ENCODE assay signal across 8 cellular contexts in genomic region chr11:62879150-62879549, GRCh38. TPM values are rescaled to one million over a fixed set of nuclear protein-coding genes. Genes with fewer than 3 reads are reported as not detected.
A peak's percentile ranks its signal among the peaks of the same experiment; 100 is the strongest.
DNase-seq lines count a peak whose midpoint lies in the region; FAIRE-seq and TF ChIP-seq lines count a peak whose summit lies in the region.

No MANE protein-coding gene starts in this region.

- DNase-seq in Caco-2 (no peak), OCI-LY7 (ENCODE audit: low spot score) (no peak), endothelial cell of umbilical vein (ENCODE audit: low read depth, low spot score) (no peak), NCI-H226 (no peak), iPS-NIHi11 (ENCODE audit: low spot score) (no peak), SK-N-DZ (ENCODE audit: low spot score) (no peak)
- DNase-seq in stimulated activated CD4-positive, alpha-beta T cell treated with anti-CD3 and anti-CD28 coated beads, Interleukin-2, amount 100 ng/mL, for 48 hours = no peak

- no peaks in the 10 kb centered on the region for H3K9me1 ChIP-seq in endothelial cell of umbilical vein (replicated peaks; ENCODE audit: control insufficient read depth, extremely low read depth, insufficient read depth, low read length)

- H3K79me2 ChIP-seq in OCI-LY7 (ENCODE audit: insufficient read depth, low read depth, low read length) (peaks cover 74% of the 10 kb centered on the region), endothelial cell of umbilical vein (ENCODE audit: control insufficient read depth, insufficient read depth, low read length) (peaks cover 35% of the 10 kb centered on the region)

- peak overlapping the region; percentile 74 for H3K27ac ChIP-seq in OCI-LY7 (ENCODE audit: low read depth, low read length, poor library complexity, severe bottlenecking)
- H3K27ac ChIP-seq in endothelial cell of umbilical vein (ENCODE audit: insufficient read depth, low read depth, low read length) = peak overlapping the region; percentile 0
- H3K27ac ChIP-seq in rectal smooth muscle tissue (ENCODE audit: low read depth, low read length) = peak overlapping the region; percentile 99

- H4K20me1 ChIP-seq in OCI-LY7 (ENCODE audit: insufficient read depth, low read length) (peaks cover 11% of the 10 kb centered on the region; the same call in 1 of the 2 replicates), endothelial cell of umbilical vein (replicated peaks; ENCODE audit: control insufficient read depth, extremely low read depth, insufficient read depth, low read length) (no peaks in the 10 kb centered on the region)

- H3K36me3 ChIP-seq in Caco-2 (ENCODE audit: control insufficient read depth, insufficient read depth, low read length) = peaks cover 7% of the 10 kb centered on the region
- H3K36me3 ChIP-seq in OCI-LY7 (ENCODE audit: insufficient read depth, low read length) = peaks cover 94% of the 10 kb centered on the region
- peaks cover 6 to 16% of the 10 kb centered on the region in 2 experiments for H3K36me3 ChIP-seq in endothelial cell of umbilical vein (ENCODE audit: control insufficient read depth in 2 of 2, extremely low read depth in 1 of 2, insufficient read depth in 2 of 2, low read length in 2 of 2)
- H3K36me3 ChIP-seq in rectal smooth muscle tissue (ENCODE audit: control insufficient read depth, insufficient read depth, low read length) = peaks cover 10% of the 10 kb centered on the region

- H3K4me1 ChIP-seq in Caco-2 = peaks cover 50% of the 10 kb centered on the region
- peaks cover 28% of the 10 kb centered on the region for H3K4me1 ChIP-seq in OCI-LY7 (ENCODE audit: insufficient read depth, low read length, poor library complexity, severe bottlenecking)
- H3K4me1 ChIP-seq in endothelial cell of umbilical vein (ENCODE audit: control insufficient read depth, extremely low read depth, insufficient read depth, low read length) = peaks cover 31% of the 10 kb centered on the region
- peaks cover 31% of the 10 kb centered on the region for H3K4me1 ChIP-seq in rectal smooth muscle tissue (ENCODE audit: control insufficient read depth, insufficient read depth, low read length)

- peaks cover 29% of the 10 kb centered on the region for H3K4me1 Mint-ChIP-seq in Caco-2 (ENCODE audit: low read depth, unreplicated experiment)

- no TSS peak for BruUV-seq in Caco-2 (replicated peaks; lab: Mats Ljungman, UMichigan)
- BruUV-seq in OCI-LY7 (replicated peaks; lab: Mats Ljungman, UMichigan) = no TSS peak
- BruUV-seq in endothelial cell of umbilical vein (replicated peaks; lab: Mats Ljungman, UMichigan) = no TSS peak

- no peak overlapping the region for H3K4me3 Mint-ChIP-seq in Caco-2 (ENCODE audit: unreplicated experiment)

- H3K9me3 ChIP-seq in Caco-2 = no peaks in the 10 kb centered on the region
- H3K9me3 ChIP-seq in OCI-LY7 (ENCODE audit: low read length) = no peaks in the 10 kb centered on the region
- H3K9me3 ChIP-seq in endothelial cell of umbilical vein (replicated peaks; ENCODE audit: control insufficient read depth, insufficient read depth, low read length) = no peaks in the 10 kb centered on the region

- H3K27ac Mint-ChIP-seq in Caco-2 (ENCODE audit: unreplicated experiment) = peak overlapping the region; percentile 99

- CTCF ChIA-PET in Caco-2 (lab: Charles Lee) (no interaction called here), OCI-LY7 (lab: Charles Lee; ENCODE audit: unreplicated experiment) (no interaction called here), endothelial cell of umbilical vein (lab: Charles Lee) (interaction anchor here (0.9 to 1.2 kb wide), 3 partner anchors 11 to 199 kb away, joined by 3 to 5 read pairs (median 3); no protein-coding TSS in a partner anchor)

- peaks cover 97% of the 10 kb centered on the region for H3K36me3 Mint-ChIP-seq in Caco-2 (ENCODE audit: insufficient read depth, unreplicated experiment)

- no peaks in the 10 kb centered on the region for H3K27me3 ChIP-seq in Caco-2 (replicated peaks; ENCODE audit: control insufficient read depth, insufficient read depth, low read length)
- no peaks in the 10 kb centered on the region for H3K27me3 ChIP-seq in endothelial cell of umbilical vein (ENCODE audit: control insufficient read depth in 2 of 2, insufficient read depth in 2 of 2, low read length in 2 of 2)
- H3K27me3 ChIP-seq in rectal smooth muscle tissue (ENCODE audit: control insufficient read depth, insufficient read depth, low read length) = peaks cover 3% of the 10 kb centered on the region

- POLR2A ChIA-PET in Caco-2 (lab: Charles Lee) = interaction anchor here (1.2 kb wide), 1 partner anchor 38 kb away, joined by 6 read pairs; no protein-coding TSS in a partner anchor
- POLR2A ChIA-PET in OCI-LY7 (lab: Charles Lee) = interaction anchor here (1.0 kb wide), 1 partner anchor 14 kb away, joined by 4 read pairs; no protein-coding TSS in a partner anchor
- POLR2A ChIA-PET in endothelial cell of umbilical vein (lab: Charles Lee) = interaction anchor here (0.9 kb wide), 1 partner anchor 38 kb away, joined by 8 read pairs; no protein-coding TSS in a partner anchor

- H3K4me3 ChIP-seq in Caco-2 (ENCODE audit: low read depth, low read length) (no peak overlapping the region), OCI-LY7 (ENCODE audit: low read depth, low read length, poor library complexity, severe bottlenecking) (peak overlapping the region; percentile 73), endothelial cell of umbilical vein (replicated peaks in 1 of 3; ENCODE audit: insufficient read depth in 1 of 3, low read depth in 1 of 3, low read length in 3 of 3) (no peak overlapping the region), rectal smooth muscle tissue (ENCODE audit: low read length) (peak overlapping the region; percentile 100)

- dilution Hi-C loops in endothelial cell of umbilical vein (cut with MboI; ENCODE audit: extremely low pct_ligation_motif_present, low sequenced_read_pairs) = no loop called here

- H3K9me3 Mint-ChIP-seq in Caco-2 (ENCODE audit: unreplicated experiment) = no peaks in the 10 kb centered on the region

- TF ChIP-seq CTCF in Caco-2 (IDR thresholded peaks at IDR 0.05; ENCODE audit: insufficient read depth in 1 of 2, low read depth in 1 of 2, low read length in 1 of 2, severe bottlenecking in 1 of 2, unreplicated experiment in 1 of 2) (no peak), OCI-LY7 (conservative IDR thresholded peaks at IDR 0.05; ENCODE audit: low read length) (no peak), endothelial cell of umbilical vein (IDR thresholded peaks at IDR 0.05; ENCODE audit: extremely low read depth in 1 of 2, insufficient read depth in 1 of 2, low read depth in 1 of 2, low read length in 2 of 2) (no peak)

- H3K4me2 ChIP-seq in OCI-LY7 (ENCODE audit: low read length) = peak overlapping the region; percentile 95
- H3K4me2 ChIP-seq in endothelial cell of umbilical vein (ENCODE audit: insufficient read depth, low read length) = no peak overlapping the region

- H2AFZ ChIP-seq in OCI-LY7 (ENCODE audit: low read length) (no peak overlapping the region), endothelial cell of umbilical vein (ENCODE audit: low read depth, low read length) (no peak overlapping the region)

- H3K9ac ChIP-seq in endothelial cell of umbilical vein (replicated peaks; ENCODE audit: extremely low read depth, insufficient read depth, low read length) (no peak overlapping the region), rectal smooth muscle tissue (ENCODE audit: low read length) (no peak overlapping the region)

- no peak for FAIRE-seq in endothelial cell of umbilical vein (lab: Jason Lieb, UNC)

- intact Hi-C loops in Caco-2 (cut with micrococcal nuclease; ENCODE audit: unreplicated experiment) = no loop called here
- intact Hi-C loops in OCI-LY7 (cut with micrococcal nuclease; ENCODE audit: unreplicated experiment) = no loop called here
- intact Hi-C loops in endothelial cell of umbilical vein (cut with micrococcal nuclease) = no loop called here

- no peak for TF ChIP-seq POLR2A in endothelial cell of umbilical vein (IDR thresholded peaks at IDR 0.05; ENCODE audit: low read depth, low read length)

- no peaks in the 10 kb centered on the region for H3K9me2 ChIP-seq in OCI-LY7 (ENCODE audit: insufficient read depth, low read length)

- no peaks in the 10 kb centered on the region for H3K27me3 Mint-ChIP-seq in Caco-2 (ENCODE audit: insufficient read depth, unreplicated experiment)

RNA-seq across cellular contexts. Expression of gene SLC3A2, which starts 1.5 kb away (rescaled TPM):
- total RNA-seq in Caco-2 (2022) (763 and 879 TPM in 2 replicates), OCI-LY7 (2022) (321 and 339 TPM in 2 replicates), endothelial cell of umbilical vein (190 and 208 TPM in 2 replicates)
- total RNA-seq in OCI-LY7 (2014; rRNA removed; shearing (Covaris generic)) = 289 and 291 TPM in 2 replicates
- 337 and 344 TPM in 2 replicates for polyA plus RNA-seq in endothelial cell of umbilical vein
- polyA plus RNA-seq in endothelial cell of umbilical vein (2011; cell fraction: cytosol; rRNA removed) = 198 and 221 TPM in 2 replicates
- 576 and 592 TPM in 2 replicates for polyA plus RNA-seq in endothelial cell of umbilical vein (2011; cell fraction: nucleus; rRNA removed)
- 149 and 184 TPM in 2 replicates for polyA plus RNA-seq in endothelial cell of umbilical vein (2012)
- 194 and 205 TPM in 2 replicates for polyA minus RNA-seq in endothelial cell of umbilical vein
- 579 TPM for polyA minus RNA-seq in endothelial cell of umbilical vein (2011; cell fraction: cytosol; rRNA and poly(A)+ RNA removed)
- 229 and 240 TPM in 2 replicates for polyA minus RNA-seq in endothelial cell of umbilical vein (2011; cell fraction: nucleus; rRNA and poly(A)+ RNA removed)
- 119 and 124 TPM in 2 replicates for polyA plus RNA-seq in SK-N-DZ (2014; cell fraction: cytosol; rRNA removed)
- 182 and 202 TPM in 2 replicates for polyA plus RNA-seq in SK-N-DZ (2014; cell fraction: nucleus; rRNA removed)

RNA-seq across cellular contexts. Expression of gene WDR74, which starts 39.8 kb away (rescaled TPM):
- 112 and 115 TPM in 2 replicates for total RNA-seq in Caco-2 (2022)
- 139 and 169 TPM in 2 replicates for total RNA-seq in OCI-LY7 (2014; rRNA removed; shearing (Covaris generic))
- total RNA-seq in OCI-LY7 (2022) = 85.0 and 98.4 TPM in 2 replicates
- total RNA-seq in endothelial cell of umbilical vein = 51.7 and 51.8 TPM in 2 replicates
- 44.7 and 44.8 TPM in 2 replicates for polyA plus RNA-seq in endothelial cell of umbilical vein
- 42.0 and 42.4 TPM in 2 replicates for polyA plus RNA-seq in endothelial cell of umbilical vein (2011; cell fraction: cytosol; rRNA removed)
- 86.8 and 87.9 TPM in 2 replicates for polyA plus RNA-seq in endothelial cell of umbilical vein (2011; cell fraction: nucleus; rRNA removed)
- polyA plus RNA-seq in endothelial cell of umbilical vein (2012) = 41.8 and 42.0 TPM in 2 replicates
- polyA minus RNA-seq in endothelial cell of umbilical vein = 72.7 and 87.6 TPM in 2 replicates
- polyA minus RNA-seq in endothelial cell of umbilical vein (2011; cell fraction: cytosol; rRNA and poly(A)+ RNA removed) = 87.2 TPM
- polyA minus RNA-seq in endothelial cell of umbilical vein (2011; cell fraction: nucleus; rRNA and poly(A)+ RNA removed) = 97.3 and 116 TPM in 2 replicates
- polyA plus RNA-seq in SK-N-DZ (2014; cell fraction: cytosol; rRNA removed) = 161 and 175 TPM in 2 replicates
- polyA plus RNA-seq in SK-N-DZ (2014; cell fraction: nucleus; rRNA removed) = 259 and 327 TPM in 2 replicates

RNA-seq across cellular contexts. Expression of gene CHRM1, which starts 42.0 kb away (rescaled TPM):
- total RNA-seq in Caco-2 (2022) (not detected in 2 replicates), OCI-LY7 (2022) (not detected in 2 replicates), endothelial cell of umbilical vein (not detected in 2 replicates)
- total RNA-seq in OCI-LY7 (2014; rRNA removed; shearing (Covaris generic)) = not detected in 2 replicates
- not detected in 2 replicates for polyA plus RNA-seq in endothelial cell of umbilical vein
- polyA plus RNA-seq in endothelial cell of umbilical vein (2011; cell fraction: cytosol; rRNA removed) = not detected in 2 replicates
- not detected in 2 replicates for polyA plus RNA-seq in endothelial cell of umbilical vein (2011; cell fraction: nucleus; rRNA removed)
- not detected in 2 replicates for polyA plus RNA-seq in endothelial cell of umbilical vein (2012)
- not detected in 2 replicates for polyA minus RNA-seq in endothelial cell of umbilical vein
- not detected for polyA minus RNA-seq in endothelial cell of umbilical vein (2011; cell fraction: cytosol; rRNA and poly(A)+ RNA removed)
- not detected in 2 replicates for polyA minus RNA-seq in endothelial cell of umbilical vein (2011; cell fraction: nucleus; rRNA and poly(A)+ RNA removed)
- polyA plus RNA-seq in SK-N-DZ (2014; cell fraction: cytosol; rRNA removed) = 1.3 and 1.8 TPM in 2 replicates
- polyA plus RNA-seq in SK-N-DZ (2014; cell fraction: nucleus; rRNA removed) = 0.53 and 1.0 TPM in 2 replicates

RNA-seq across cellular contexts. Expression of gene TEX54, which starts 46.5 kb away (rescaled TPM):
- total RNA-seq in Caco-2 (2022) = 0.95 TPM in 1 of 2 replicates, not detected in the other
- 1.0 TPM in 1 of 2 replicates, not detected in the other for total RNA-seq in OCI-LY7 (2014; rRNA removed; shearing (Covaris generic))
- total RNA-seq in OCI-LY7 (2022) = 0.89 TPM in 1 of 2 replicates, not detected in the other
- total RNA-seq in endothelial cell of umbilical vein = not detected in 2 replicates
- not detected in 2 replicates for polyA plus RNA-seq in endothelial cell of umbilical vein
- not detected in 2 replicates for polyA plus RNA-seq in endothelial cell of umbilical vein (2011; cell fraction: cytosol; rRNA removed)
- not detected in 2 replicates for polyA plus RNA-seq in endothelial cell of umbilical vein (2011; cell fraction: nucleus; rRNA removed)
- polyA plus RNA-seq in endothelial cell of umbilical vein (2012) = not detected in 2 replicates
- not detected in 2 replicates for polyA minus RNA-seq in endothelial cell of umbilical vein
- polyA minus RNA-seq in endothelial cell of umbilical vein (2011; cell fraction: cytosol; rRNA and poly(A)+ RNA removed) = not detected
- not detected in 2 replicates for polyA minus RNA-seq in endothelial cell of umbilical vein (2011; cell fraction: nucleus; rRNA and poly(A)+ RNA removed)
- polyA plus RNA-seq in SK-N-DZ (2014; cell fraction: cytosol; rRNA removed) = not detected in 2 replicates
- polyA plus RNA-seq in SK-N-DZ (2014; cell fraction: nucleus; rRNA removed) = not detected in 2 replicates

RNA-seq across cellular contexts. Expression of gene STX5, which starts 47.3 kb away (rescaled TPM):
- total RNA-seq in Caco-2 (2022) = 39.9 and 44.2 TPM in 2 replicates
- 21.7 and 30.6 TPM in 2 replicates for total RNA-seq in OCI-LY7 (2014; rRNA removed; shearing (Covaris generic))
- 41.0 and 47.5 TPM in 2 replicates for total RNA-seq in OCI-LY7 (2022)
- 41.3 and 42.8 TPM in 2 replicates for total RNA-seq in endothelial cell of umbilical vein
- 46.4 and 50.7 TPM in 2 replicates for polyA plus RNA-seq in endothelial cell of umbilical vein
- polyA plus RNA-seq in endothelial cell of umbilical vein (2011; cell fraction: cytosol; rRNA removed) = 42.9 and 45.1 TPM in 2 replicates
- 42.6 and 48.9 TPM in 2 replicates for polyA plus RNA-seq in endothelial cell of umbilical vein (2011; cell fraction: nucleus; rRNA removed)
- polyA plus RNA-seq in endothelial cell of umbilical vein (2012) = 36.1 and 49.4 TPM in 2 replicates
- 59.2 and 65.6 TPM in 2 replicates for polyA minus RNA-seq in endothelial cell of umbilical vein
- 35.4 TPM for polyA minus RNA-seq in endothelial cell of umbilical vein (2011; cell fraction: cytosol; rRNA and poly(A)+ RNA removed)
- 26.8 and 30.0 TPM in 2 replicates for polyA minus RNA-seq in endothelial cell of umbilical vein (2011; cell fraction: nucleus; rRNA and poly(A)+ RNA removed)
- polyA plus RNA-seq in SK-N-DZ (2014; cell fraction: cytosol; rRNA removed) = 18.2 and 31.0 TPM in 2 replicates
- polyA plus RNA-seq in SK-N-DZ (2014; cell fraction: nucleus; rRNA removed) = 17.6 and 25.3 TPM in 2 replicates

Comparison
In these comparisons a context has a peak if more than half of its experiments do, and no peak if none do; other contexts are left out.
1. H3K4me3 ChIP-seq: peak in OCI-LY7 (single experiment) and rectal smooth muscle tissue (single experiment); none in Caco-2 (single experiment) and endothelial cell of umbilical vein (0 of 3).
2. H3K27ac ChIP-seq: peak in every context shown above with its lines; median percentile 99 in rectal smooth muscle tissue; 74 in OCI-LY7; 0 in endothelial cell of umbilical vein.